ENCODE assay signal across 12 cellular contexts in the genomic region with DNA sequence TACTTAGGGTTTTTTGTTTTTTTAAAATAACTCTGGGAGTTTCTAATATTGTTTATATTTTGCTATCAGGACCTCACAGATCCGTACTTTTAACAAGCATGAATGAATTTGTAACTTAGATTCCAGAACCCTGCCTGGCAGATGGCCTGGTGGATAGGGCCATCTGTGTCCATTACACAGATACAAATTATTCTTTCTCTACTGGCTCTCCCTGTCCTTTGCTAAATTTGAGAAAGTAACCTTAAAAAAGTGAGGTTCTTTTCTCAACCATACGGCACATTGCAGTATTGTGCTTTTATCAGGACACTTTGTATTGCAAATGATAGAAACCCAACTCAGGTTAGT.
"Had no signal": no experiment of that assay in that cellular context is flagged by ENCODE, and none has a peak within 500 bp of the region (broad histone marks: within the 10 kb centered on the region; RNA-seq: fewer than 3 reads in every experiment).

No MANE protein-coding gene starts in this region.

- H3K4me3 Mint-ChIP-seq: activated CD4-positive, alpha-beta T cell treated with anti-CD3 and anti-CD28 coated beads, Interleukin-2, amount 10 ng/mL, durations not matched to agents 7 days and 5 days; activated CD8-positive, alpha-beta memory T cell treated with anti-CD3 and anti-CD28 coated beads, Interleukin-2, amount 10 ng/mL, durations not matched to agents 7 days and 5 days; activated T-cell treated with anti-CD3 and anti-CD28 coated beads, Interleukin-2, amount 50 U/mL, for 24 hours had no signal

- H2AFZ ChIP-seq: parathyroid adenoma had no signal

- H3K27me3 Mint-ChIP-seq: activated CD4-positive, alpha-beta T cell treated with anti-CD3 and anti-CD28 coated beads, Interleukin-2, amount 10 ng/mL, durations not matched to agents 7 days and 5 days; activated CD8-positive, alpha-beta memory T cell treated with anti-CD3 and anti-CD28 coated beads, Interleukin-2, amount 10 ng/mL, durations not matched to agents 7 days and 5 days; activated T-cell treated with anti-CD3 and anti-CD28 coated beads, Interleukin-2, amount 50 U/mL, for 24 hours had no signal

- FAIRE-seq: colon, kidney had no signal

- H3K27me3 ChIP-seq: ascending aorta, gastroesophageal sphincter had no signal

- H3K27ac ChIP-seq: ascending aorta, gastroesophageal sphincter, parathyroid adenoma had no signal

- H3K9me3 ChIP-seq: ascending aorta, gastroesophageal sphincter had no signal

- H3K4me3 ChIP-seq: ascending aorta, gastroesophageal sphincter had no signal

- ATAC-seq: activated CD8-positive, alpha-beta memory T cell treated with anti-CD3 and anti-CD28 coated beads, Interleukin-2, amount 10 ng/mL, durations not matched to agents 7 days and 5 days; gastroesophageal sphincter had no signal

- H3K9ac ChIP-seq: parathyroid adenoma had no signal

- H3K27ac Mint-ChIP-seq: activated CD4-positive, alpha-beta T cell treated with anti-CD3 and anti-CD28 coated beads, Interleukin-2, amount 10 ng/mL, durations not matched to agents 7 days and 5 days; activated CD8-positive, alpha-beta memory T cell treated with anti-CD3 and anti-CD28 coated beads, Interleukin-2, amount 10 ng/mL, durations not matched to agents 7 days and 5 days had no signal

- H3K36me3 ChIP-seq: gastroesophageal sphincter had no signal

- DNase-seq: activated CD4-positive, alpha-beta T cell treated with anti-CD3 and anti-CD28 coated beads, Interleukin-2, amount 10 ng/mL, durations not matched to agents 7 days and 5 days; activated CD4-positive, CD25-positive, alpha-beta regulatory T cell; activated CD8-positive, alpha-beta memory T cell treated with anti-CD3 and anti-CD28 coated beads, Interleukin-2, amount 10 ng/mL, durations not matched to agents 7 days and 5 days; activated gamma-delta T cell; activated T-cell treated with anti-CD3 and anti-CD28 coated beads, Interleukin-2, amount 50 U/mL, for 24 hours; kidney; retina; trophoblast cell had no signal

- H3K9me3 Mint-ChIP-seq: activated T-cell treated with anti-CD3 and anti-CD28 coated beads, Interleukin-2, amount 50 U/mL, for 24 hours had no signal
